25 cellular contexts compared by ENCODE assay signal in genomic region chr1:213666922-213667321, GRCh38.
"Had no signal": no experiment of that assay in that cellular context is flagged by ENCODE, and none has a peak within 500 bp of the region (broad histone marks: within the 10 kb centered on the region; RNA-seq: fewer than 3 reads in every experiment).

No MANE protein-coding gene starts in this region.

- H3K27me3 ChIP-seq: neural progenitor cell, ovary, right lobe of liver, sigmoid colon, thyroid gland, tibial nerve, upper lobe of right lung, uterus had no signal

- H3K4me3 ChIP-seq: neural progenitor cell, ovary, psoas muscle, right lobe of liver, sigmoid colon, stomach, thoracic aorta, thyroid gland, tibial nerve, upper lobe of right lung, uterus had no signal

- H3K4me1 ChIP-seq: neural progenitor cell, parathyroid adenoma, psoas muscle, sigmoid colon, stomach, thyroid gland, tibial nerve, upper lobe of right lung, uterus had no signal

- FAIRE-seq: small intestine had no signal

- H3K79me2 ChIP-seq: parathyroid adenoma had no signal

- H3K4me2 ChIP-seq: neural progenitor cell had no signal

- ATAC-seq: natural killer cell; psoas muscle; right cardiac atrium; stimulated activated effector memory CD8-positive, alpha-beta T cell treated with anti-CD3 and anti-CD28 coated beads, Interleukin-12 subunit alpha, Interleukin-12 subunit beta, amount 100 ng/mL, for 72 hours; stimulated activated naive B cell treated with anti-CD40 and anti-IgM and Interleukin-4, amounts not matched to agents 10 μg/mL and 1 μg/mL and 100 μg/mL, for 72 hours; upper lobe of right lung had no signal

- DNase-seq: natural killer cell; occipital lobe; ovary; posterior cingulate gyrus; psoas muscle; right cardiac atrium; right lobe of liver; sigmoid colon; small intestine; stimulated activated CD4-positive, alpha-beta T cell treated with anti-CD3 and anti-CD28 coated beads, Interleukin-15, amount 100 ng/mL, for 24 hours; stimulated activated CD4-positive, alpha-beta T cell treated with anti-CD3 and anti-CD28 coated beads, Interleukin-2, amount 100 ng/mL, for 24 hours; stimulated activated CD4-positive, alpha-beta T cell treated with anti-CD3 and anti-CD28 coated beads, Interleukin-2, amount 100 ng/mL, for 48 hours; stimulated activated CD4-positive, alpha-beta T cell treated with anti-CD3 and anti-CD28 coated beads, Interleukin-4, amount 100 ng/mL, for 24 hours; stimulated activated naive B cell treated with anti-CD40 and anti-IgM and Interleukin-4, amounts not matched to agents 10 μg/mL and 1 μg/mL and 100 μg/mL, for 72 hours; stimulated activated naive CD4-positive, alpha-beta T cell treated with Interleukin-2 at 50 U/mL for 16 hours; stomach; thyroid gland; trophoblast cell; upper lobe of right lung; uterus had no signal

- H3K36me3 ChIP-seq: neural progenitor cell, ovary, right lobe of liver, sigmoid colon, stomach, thoracic aorta, thyroid gland, tibial nerve, upper lobe of right lung, uterus had no signal

- H3K9ac ChIP-seq: neural progenitor cell, parathyroid adenoma had no signal

- H2AFZ ChIP-seq: neural progenitor cell, parathyroid adenoma had no signal

- H3K27ac ChIP-seq: neural progenitor cell, ovary, parathyroid adenoma, psoas muscle, right lobe of liver, sigmoid colon, stomach, thoracic aorta, thyroid gland, tibial nerve, upper lobe of right lung, uterus had no signal

- H3K9me3 ChIP-seq: ovary, psoas muscle, right lobe of liver, sigmoid colon, stomach, thoracic aorta, thyroid gland, tibial nerve, upper lobe of right lung, uterus had no signal
